ENCODE assay signal across 17 cellular contexts in the genomic region with DNA sequence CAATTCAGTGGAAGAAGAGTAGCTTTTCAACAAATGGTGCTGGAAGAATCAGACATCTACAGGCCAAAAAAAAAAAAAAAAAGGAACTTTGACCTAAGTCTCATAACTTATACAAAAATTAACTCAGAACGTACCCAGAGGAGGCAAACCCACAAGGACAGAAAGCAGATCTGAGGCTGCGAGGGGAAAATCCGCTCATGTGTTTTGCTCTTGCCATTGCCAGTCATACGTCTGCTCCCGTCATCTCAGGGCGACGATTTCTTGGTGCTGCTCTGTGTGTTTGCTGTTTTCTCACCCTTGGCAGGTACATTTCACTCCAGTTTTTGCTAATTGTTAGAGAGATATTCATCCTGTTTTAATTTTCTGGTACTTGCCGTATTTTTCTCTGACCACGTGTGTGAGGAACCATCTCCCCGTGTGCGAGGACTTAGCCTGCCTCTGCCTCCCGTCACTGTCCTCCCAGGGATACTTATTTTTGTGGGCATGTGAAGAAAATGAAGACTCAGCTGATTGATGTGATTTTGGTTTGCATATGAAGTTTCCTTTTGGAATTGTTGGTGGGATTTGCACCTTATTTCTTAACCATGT. TPM values are rescaled to one million over a fixed set of nuclear protein-coding genes. Genes with fewer than 3 reads are reported as not detected.
DNase-seq lines count a peak whose midpoint lies in the region; ATAC-seq and TF ChIP-seq lines count a peak whose summit lies in the region.
"Had no signal": no experiment of that assay in that cellular context is flagged by ENCODE, and none has a peak within 500 bp of the region (broad histone marks: within the 10 kb centered on the region; RNA-seq: fewer than 3 reads in every experiment).

No MANE protein-coding gene starts in this region.

- H3K9me3 ChIP-seq in OCI-LY1 (ENCODE audit: low read length): no peaks in the 10 kb centered on the region
- H3K9me3 ChIP-seq in osteoblast (ENCODE audit: low read depth, low read length): no peaks in the 10 kb centered on the region
- H3K9me3 ChIP-seq in endodermal cell (ENCODE audit: control insufficient read depth, low read length): no peaks in the 10 kb centered on the region
- H3K9me3 ChIP-seq: Caco-2, right atrium auricular region had no signal

- no peaks in the 10 kb centered on the region for H3K4me1 Mint-ChIP-seq in activated naive CD4-positive, alpha-beta T cell treated with anti-CD3 and anti-CD28 coated beads for 36 hours (ENCODE audit: low read depth)
- H3K4me1 Mint-ChIP-seq in activated naive CD4-positive, alpha-beta T cell treated with anti-CD3 and anti-CD28 coated beads, Interleukin-2, amount 10 ng/mL, durations not matched to agents 7 days and 5 days: no peaks in the 10 kb centered on the region
- peaks cover 72% of the 10 kb centered on the region for H3K4me1 Mint-ChIP-seq in stimulated activated memory B cell treated with anti-CD40 and anti-IgM and Interleukin-4, amounts not matched to agents 10 μg/mL and 1 μg/mL and 100 μg/mL, for 72 hours
- H3K4me1 Mint-ChIP-seq in endodermal cell: no peaks in the 10 kb centered on the region

- no peaks in the 10 kb centered on the region for H3K27me3 Mint-ChIP-seq in activated naive CD4-positive, alpha-beta T cell treated with anti-CD3 and anti-CD28 coated beads for 36 hours (ENCODE audit: low read depth)
- peaks cover 4% of the 10 kb centered on the region for H3K27me3 Mint-ChIP-seq in activated naive CD4-positive, alpha-beta T cell treated with anti-CD3 and anti-CD28 coated beads, Interleukin-2, amount 10 ng/mL, durations not matched to agents 7 days and 5 days
- H3K27me3 Mint-ChIP-seq in stimulated activated memory B cell treated with anti-CD40 and anti-IgM and Interleukin-4, amounts not matched to agents 10 μg/mL and 1 μg/mL and 100 μg/mL, for 72 hours: no peaks in the 10 kb centered on the region
- no peaks in the 10 kb centered on the region for H3K27me3 Mint-ChIP-seq in endodermal cell (ENCODE audit: insufficient read depth)

- no peak overlapping the region for H2AFZ ChIP-seq in OCI-LY1 (ENCODE audit: low read length)
- H2AFZ ChIP-seq in osteoblast (ENCODE audit: low read length): no peak overlapping the region

- H3K4me2 ChIP-seq in OCI-LY1 (ENCODE audit: low read length) (peak overlapping the region; percentile 62), osteoblast (ENCODE audit: insufficient read depth, low read length) (no peak overlapping the region)

- H3K9me2 ChIP-seq in OCI-LY1 (ENCODE audit: low read depth, low read length): no peaks in the 10 kb centered on the region

- no peaks in the 10 kb centered on the region for H3K27me3 ChIP-seq in OCI-LY1 (ENCODE audit: insufficient read depth, low read length)
- no peaks in the 10 kb centered on the region for H3K27me3 ChIP-seq in osteoblast (ENCODE audit: insufficient read depth, low read length)
- H3K27me3 ChIP-seq in endodermal cell (ENCODE audit: control insufficient read depth, insufficient read depth, low read length, poor library complexity, severe bottlenecking): no peaks in the 10 kb centered on the region
- H3K27me3 ChIP-seq: right atrium auricular region had no signal

- 88 to 93% methylated on average over 7 to 12 of the region's 12 CpGs for WGBS in endodermal cell (ENCODE audit: insufficient coverage in 1 of 2, insufficient read length in 1 of 2), 2 experiments

- H3K79me2 ChIP-seq in OCI-LY1 (ENCODE audit: insufficient read depth, low read length) (no peaks in the 10 kb centered on the region), osteoblast (ENCODE audit: insufficient read depth, low read length) (no peaks in the 10 kb centered on the region)

- no peak overlapping the region for H3K4me3 Mint-ChIP-seq in activated naive CD4-positive, alpha-beta T cell treated with anti-CD3 and anti-CD28 coated beads for 36 hours
- no peak overlapping the region for H3K4me3 Mint-ChIP-seq in activated naive CD4-positive, alpha-beta T cell treated with anti-CD3 and anti-CD28 coated beads, Interleukin-2, amount 10 ng/mL, durations not matched to agents 7 days and 5 days
- peak overlapping the region; percentile 71 for H3K4me3 Mint-ChIP-seq in stimulated activated memory B cell treated with anti-CD40 and anti-IgM and Interleukin-4, amounts not matched to agents 10 μg/mL and 1 μg/mL and 100 μg/mL, for 72 hours
- no peak overlapping the region for H3K4me3 Mint-ChIP-seq in endodermal cell

- no peaks in the 10 kb centered on the region for H3F3A ChIP-seq in OCI-LY1 (ENCODE audit: insufficient read depth, low read length)

- H3K27ac ChIP-seq in OCI-LY1 (ENCODE audit: low read depth, low read length, poor library complexity, severe bottlenecking): peak overlapping the region; percentile 71
- H3K27ac ChIP-seq in osteoblast (ENCODE audit: low read depth, low read length): no peak overlapping the region
- H3K27ac ChIP-seq in endodermal cell (ENCODE audit: low read depth, low read length): no peak overlapping the region
- H3K27ac ChIP-seq: right atrium auricular region had no signal

- H3K4me1 ChIP-seq in OCI-LY1 (ENCODE audit: insufficient read depth, low read length, severe bottlenecking) (peaks cover 56% of the 10 kb centered on the region), osteoblast (ENCODE audit: insufficient read depth, low read length) (no peaks in the 10 kb centered on the region), endodermal cell (ENCODE audit: control insufficient read depth, insufficient read depth, low read length) (no peaks in the 10 kb centered on the region)
- H3K4me1 ChIP-seq: Caco-2, right atrium auricular region had no signal

- H3K4me3 ChIP-seq in OCI-LY1 (ENCODE audit: low read depth, low read length, poor library complexity, severe bottlenecking) (peak overlapping the region; percentile 41), osteoblast (ENCODE audit: insufficient read depth, low read length) (no peak overlapping the region), endodermal cell (ENCODE audit: low read length) (no peak overlapping the region)
- H3K4me3 ChIP-seq: right atrium auricular region had no signal

- no peaks in the 10 kb centered on the region for H3K9me3 Mint-ChIP-seq in activated naive CD4-positive, alpha-beta T cell treated with anti-CD3 and anti-CD28 coated beads for 36 hours
- no peaks in the 10 kb centered on the region for H3K9me3 Mint-ChIP-seq in activated naive CD4-positive, alpha-beta T cell treated with anti-CD3 and anti-CD28 coated beads, Interleukin-2, amount 10 ng/mL, durations not matched to agents 7 days and 5 days
- H3K9me3 Mint-ChIP-seq in stimulated activated memory B cell treated with anti-CD40 and anti-IgM and Interleukin-4, amounts not matched to agents 10 μg/mL and 1 μg/mL and 100 μg/mL, for 72 hours: no peaks in the 10 kb centered on the region
- H3K9me3 Mint-ChIP-seq in endodermal cell: no peaks in the 10 kb centered on the region

- CTCF ChIA-PET in activated naive CD4-positive, alpha-beta T cell treated with anti-CD3 and anti-CD28 coated beads for 36 hours (lab: Charles Lee): no interaction called here
- CTCF ChIA-PET in activated naive CD4-positive, alpha-beta T cell treated with anti-CD3 and anti-CD28 coated beads, Interleukin-2, amount 10 ng/mL, durations not matched to agents 7 days and 5 days (lab: Charles Lee): no interaction called here

- intact Hi-C loops in activated naive CD4-positive, alpha-beta T cell treated with anti-CD3 and anti-CD28 coated beads for 36 hours (cut with micrococcal nuclease): no loop called here

- H4K20me1 ChIP-seq in OCI-LY1 (ENCODE audit: insufficient read depth, low read length): no peaks in the 10 kb centered on the region
- H4K20me1 ChIP-seq in osteoblast (ENCODE audit: insufficient read depth, low read length): no peaks in the 10 kb centered on the region

- peak; percentile 46 for ATAC-seq in GM21381 (IDR thresholded peaks at IDR 0.05; ENCODE audit: unreplicated experiment)
- peak; percentile 85 for ATAC-seq in stimulated activated memory B cell treated with anti-CD40 and anti-IgM and Interleukin-4, amounts not matched to agents 10 μg/mL and 1 μg/mL and 100 μg/mL, for 72 hours
- ATAC-seq in HG02870 (IDR thresholded peaks at IDR 0.05; ENCODE audit: unreplicated experiment): no peak

- H3K36me3 Mint-ChIP-seq in activated naive CD4-positive, alpha-beta T cell treated with anti-CD3 and anti-CD28 coated beads for 36 hours (ENCODE audit: low read depth): no peaks in the 10 kb centered on the region
- no peaks in the 10 kb centered on the region for H3K36me3 Mint-ChIP-seq in activated naive CD4-positive, alpha-beta T cell treated with anti-CD3 and anti-CD28 coated beads, Interleukin-2, amount 10 ng/mL, durations not matched to agents 7 days and 5 days
- no peaks in the 10 kb centered on the region for H3K36me3 Mint-ChIP-seq in stimulated activated memory B cell treated with anti-CD40 and anti-IgM and Interleukin-4, amounts not matched to agents 10 μg/mL and 1 μg/mL and 100 μg/mL, for 72 hours
- H3K36me3 Mint-ChIP-seq in endodermal cell (ENCODE audit: low read depth): no peaks in the 10 kb centered on the region

- H3K9ac ChIP-seq in OCI-LY1 (ENCODE audit: low read length): peak overlapping the region; percentile 34
- H3K9ac ChIP-seq in endodermal cell (ENCODE audit: extremely low read depth, low read length, poor library complexity, severe bottlenecking): no peak overlapping the region

- H3K27ac Mint-ChIP-seq in activated naive CD4-positive, alpha-beta T cell treated with anti-CD3 and anti-CD28 coated beads for 36 hours: no peak overlapping the region
- no peak overlapping the region for H3K27ac Mint-ChIP-seq in activated naive CD4-positive, alpha-beta T cell treated with anti-CD3 and anti-CD28 coated beads, Interleukin-2, amount 10 ng/mL, durations not matched to agents 7 days and 5 days
- peak overlapping the region; percentile 97 for H3K27ac Mint-ChIP-seq in stimulated activated memory B cell treated with anti-CD40 and anti-IgM and Interleukin-4, amounts not matched to agents 10 μg/mL and 1 μg/mL and 100 μg/mL, for 72 hours
- no peak overlapping the region for H3K27ac Mint-ChIP-seq in endodermal cell

- DNase-seq in activated naive CD4-positive, alpha-beta T cell treated with anti-CD3 and anti-CD28 coated beads for 36 hours: peak; percentile 15
- no peak for DNase-seq in activated naive CD4-positive, alpha-beta T cell treated with anti-CD3 and anti-CD28 coated beads, Interleukin-2, amount 10 ng/mL, durations not matched to agents 7 days and 5 days
- DNase-seq in osteoblast (ENCODE audit: insufficient read length, low spot score, missing footprints) (no peak), endodermal cell (no peak)
- DNase-seq: Caco-2; central memory CD4-positive, alpha-beta T cell; effector CD4-positive, alpha-beta T cell; hippocampal formation; kidney; NCI-H226; nucleus accumbens; SHP77 treated with DMSO at 0.1 percent for 48 hours had no signal

- TF ChIP-seq CTCF in OCI-LY1 (IDR thresholded peaks at IDR 0.05; ENCODE audit: low read length) (no peak), osteoblast (IDR thresholded peaks at IDR 0.05; ENCODE audit: extremely low read depth, low read depth, low read length) (no peak), endodermal cell (conservative IDR thresholded peaks at IDR 0.05) (no peak)

- H3K36me3 ChIP-seq in OCI-LY1 (ENCODE audit: insufficient read depth, low read length) (no peaks in the 10 kb centered on the region), osteoblast (ENCODE audit: insufficient read depth, low read length) (no peaks in the 10 kb centered on the region), endodermal cell (ENCODE audit: control insufficient read depth, insufficient read depth, low read length) (no peaks in the 10 kb centered on the region)
- H3K36me3 ChIP-seq: right atrium auricular region had no signal

RNA-seq across cellular contexts. Expression of a gene that starts 33.4 kb away (rescaled TPM):
- total RNA-seq in activated naive CD4-positive, alpha-beta T cell treated with anti-CD3 and anti-CD28 coated beads for 36 hours: 10 to 100 TPM; 26.1 to 26.7 TPM
- total RNA-seq in osteoblast (25.6 and 29.3 TPM in 2 replicates), endodermal cell (10 to 100 TPM; 34.8 to 35.5 TPM)
- 16.8 TPM for polyA plus RNA-seq in endodermal cell (2013, experiment 1 of 2)
- 16.0 TPM for polyA plus RNA-seq in endodermal cell (2013, experiment 2 of 2)
